ENCODE assay signal across 13 cellular contexts in genomic region chr7:19928247-19928646, GRCh38.
A peak's percentile ranks its signal among the peaks of the same experiment; 100 is the strongest.
DNase-seq lines count a peak whose midpoint lies in the region; ATAC-seq lines count a peak whose summit lies in the region.
"Had no signal": no experiment of that assay in that cellular context is flagged by ENCODE, and none has a peak within 500 bp of the region (broad histone marks: within the 10 kb centered on the region; RNA-seq: fewer than 3 reads in every experiment).

No MANE protein-coding gene starts in this region.

- no peaks in the 10 kb centered on the region for H3K36me3 Mint-ChIP-seq in activated T-helper 2 cell treated with anti-CD3 and anti-CD28 coated beads, Interferon-gamma antibody, Interleukin-2, Interleukin-4, amounts not matched to agents 10 μg/mL and 5 μg/mL and 100 μg/mL, durations not matched to agents 14 hours and 24 hours and 36 hours (ENCODE audit: low read depth)

- H3K27ac Mint-ChIP-seq in activated T-helper 2 cell treated with anti-CD3 and anti-CD28 coated beads, Interferon-gamma antibody, Interleukin-2, Interleukin-4, amounts not matched to agents 10 μg/mL and 5 μg/mL and 100 μg/mL, durations not matched to agents 14 hours and 24 hours and 36 hours: no peak overlapping the region
- H3K27ac Mint-ChIP-seq: activated naive CD8-positive, alpha-beta T cell treated with anti-CD3 and anti-CD28 coated beads, Interleukin-2, amount 50 U/mL, for 24 hours had no signal

- peak overlapping the region; percentile 58 for H3K27ac ChIP-seq in ACC112 (ENCODE audit: low read depth, low read length)

- peaks cover 21% of the 10 kb centered on the region for H3K4me1 ChIP-seq in ACC112 (ENCODE audit: control insufficient read depth, insufficient read depth, low read length, unreplicated experiment)

- H3K79me2 ChIP-seq in ACC112 (ENCODE audit: control insufficient read depth, insufficient read depth, low read length, unreplicated experiment): no peaks in the 10 kb centered on the region

- H3K4me3 ChIP-seq in ACC112 (ENCODE audit: low read depth, low read length): peak overlapping the region; percentile 23; the same call in 1 of the 2 replicates

- H3K4me3 Mint-ChIP-seq in activated T-helper 2 cell treated with anti-CD3 and anti-CD28 coated beads, Interferon-gamma antibody, Interleukin-2, Interleukin-4, amounts not matched to agents 10 μg/mL and 5 μg/mL and 100 μg/mL, durations not matched to agents 14 hours and 24 hours and 36 hours (ENCODE audit: low read depth): no peak overlapping the region
- H3K4me3 Mint-ChIP-seq: activated naive CD8-positive, alpha-beta T cell treated with anti-CD3 and anti-CD28 coated beads, Interleukin-2, amount 50 U/mL, for 24 hours had no signal

- peak overlapping the region; percentile 76 for H2AFZ ChIP-seq in ACC112 (ENCODE audit: low read length, unreplicated experiment)

- peaks cover 3% of the 10 kb centered on the region for H3K4me1 Mint-ChIP-seq in activated T-helper 2 cell treated with anti-CD3 and anti-CD28 coated beads, Interferon-gamma antibody, Interleukin-2, Interleukin-4, amounts not matched to agents 10 μg/mL and 5 μg/mL and 100 μg/mL, durations not matched to agents 14 hours and 24 hours and 36 hours (ENCODE audit: low read depth)
- H3K4me1 Mint-ChIP-seq: activated naive CD8-positive, alpha-beta T cell treated with anti-CD3 and anti-CD28 coated beads, Interleukin-2, amount 50 U/mL, for 24 hours had no signal

- H3K27me3 ChIP-seq in ACC112 (ENCODE audit: insufficient read depth, low read length): no peaks in the 10 kb centered on the region

- H3K27me3 Mint-ChIP-seq in activated T-helper 2 cell treated with anti-CD3 and anti-CD28 coated beads, Interferon-gamma antibody, Interleukin-2, Interleukin-4, amounts not matched to agents 10 μg/mL and 5 μg/mL and 100 μg/mL, durations not matched to agents 14 hours and 24 hours and 36 hours (ENCODE audit: low read depth): no peaks in the 10 kb centered on the region
- H3K27me3 Mint-ChIP-seq: activated naive CD8-positive, alpha-beta T cell treated with anti-CD3 and anti-CD28 coated beads, Interleukin-2, amount 50 U/mL, for 24 hours had no signal

- H3K9me3 Mint-ChIP-seq in activated T-helper 2 cell treated with anti-CD3 and anti-CD28 coated beads, Interferon-gamma antibody, Interleukin-2, Interleukin-4, amounts not matched to agents 10 μg/mL and 5 μg/mL and 100 μg/mL, durations not matched to agents 14 hours and 24 hours and 36 hours: peaks cover 4% of the 10 kb centered on the region

- no peaks in the 10 kb centered on the region for H3K36me3 ChIP-seq in ACC112 (ENCODE audit: insufficient read depth, low read length)

- peak; percentile 81 for ATAC-seq in GM19035 (IDR thresholded peaks at IDR 0.05; ENCODE audit: unreplicated experiment)
- ATAC-seq in HG02588 (IDR thresholded peaks at IDR 0.05; ENCODE audit: unreplicated experiment): peak; percentile 82
- ATAC-seq in HG03439 (IDR thresholded peaks at IDR 0.05; ENCODE audit: unreplicated experiment): peak; percentile 90
- ATAC-seq: activated naive CD8-positive, alpha-beta T cell treated with anti-CD3 and anti-CD28 coated beads, Interleukin-2, amount 50 U/mL, for 24 hours had no signal

- no peak for DNase-seq in germinal center (ENCODE audit: low spot score)
- DNase-seq in NCI-H1436 (lab: John Stamatoyannopoulos, UW): no peak
- DNase-seq in activated T-helper 2 cell treated with anti-CD3 and anti-CD28 coated beads, Interferon-gamma antibody, Interleukin-2, Interleukin-4, amounts not matched to agents 10 μg/mL and 5 μg/mL and 100 μg/mL, durations not matched to agents 14 hours and 24 hours and 36 hours (ENCODE audit: low spot score): no peak
- DNase-seq in NCI-H510A (lab: John Stamatoyannopoulos, UW): no peak
- DNase-seq: activated CD4-positive, alpha-beta T cell treated with anti-CD3 and anti-CD28 coated beads for 48 hours; activated naive CD8-positive, alpha-beta T cell treated with anti-CD3 and anti-CD28 coated beads, Interleukin-2, amount 50 U/mL, for 24 hours; effector memory CD4-positive, alpha-beta T cell; NCI-H2081; SHP77 had no signal

- intact Hi-C loops in activated T-helper 2 cell treated with anti-CD3 and anti-CD28 coated beads, Interferon-gamma antibody, Interleukin-2, Interleukin-4, amounts not matched to agents 10 μg/mL and 5 μg/mL and 100 μg/mL, durations not matched to agents 14 hours and 24 hours and 36 hours (cut with micrococcal nuclease): no loop called here
